In the genomic region with DNA sequence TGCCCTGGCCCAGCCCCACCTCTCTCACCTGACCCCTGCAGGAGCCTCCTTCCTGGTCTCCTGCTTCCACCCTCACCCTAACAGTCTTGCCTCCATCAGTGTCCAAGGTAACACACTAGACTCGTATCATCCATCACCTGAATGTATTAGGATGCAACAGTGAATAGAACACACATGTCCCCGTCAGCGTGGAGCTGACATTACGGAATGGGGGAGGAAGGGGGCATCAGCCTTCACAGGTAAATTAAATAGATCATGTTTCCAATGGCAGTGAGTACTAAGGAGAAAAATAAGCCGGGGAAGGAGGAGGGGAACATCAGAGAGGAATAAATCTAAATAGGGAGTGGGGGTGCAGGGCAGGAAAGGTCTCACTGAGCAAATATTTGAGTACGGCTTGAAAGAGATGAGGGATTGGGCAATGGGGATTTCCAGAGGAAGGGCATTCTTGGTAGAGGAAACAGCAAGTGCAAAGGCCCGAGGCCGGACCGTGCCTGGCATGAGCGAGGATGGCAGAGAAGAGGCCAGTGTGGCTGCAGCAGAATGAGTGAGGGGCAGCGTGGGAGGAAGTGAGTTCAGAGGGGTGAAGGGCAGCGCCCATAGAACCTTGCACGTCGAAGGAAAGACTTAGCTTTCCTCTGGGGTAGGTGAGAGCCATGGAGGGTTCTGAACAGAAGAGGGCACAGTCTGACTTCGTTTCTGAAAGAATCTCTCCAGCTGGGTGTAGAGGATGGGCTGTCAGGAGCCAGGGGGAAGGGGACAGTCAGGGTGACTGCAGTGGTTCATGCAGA, we compare ENCODE assay signal across 1 cellular context.
A peak's percentile ranks its signal among the peaks of the same experiment; 100 is the strongest.
TF ChIP-seq lines count a peak whose summit lies in the region.

No MANE protein-coding gene starts in this region.

TF ChIP-seq in HepG2, 621 proteins besides CTCF, POLR2A, EP300 and RAD21 (continued from another document and continues in another):
- TF ChIP-seq, protein P1, sequence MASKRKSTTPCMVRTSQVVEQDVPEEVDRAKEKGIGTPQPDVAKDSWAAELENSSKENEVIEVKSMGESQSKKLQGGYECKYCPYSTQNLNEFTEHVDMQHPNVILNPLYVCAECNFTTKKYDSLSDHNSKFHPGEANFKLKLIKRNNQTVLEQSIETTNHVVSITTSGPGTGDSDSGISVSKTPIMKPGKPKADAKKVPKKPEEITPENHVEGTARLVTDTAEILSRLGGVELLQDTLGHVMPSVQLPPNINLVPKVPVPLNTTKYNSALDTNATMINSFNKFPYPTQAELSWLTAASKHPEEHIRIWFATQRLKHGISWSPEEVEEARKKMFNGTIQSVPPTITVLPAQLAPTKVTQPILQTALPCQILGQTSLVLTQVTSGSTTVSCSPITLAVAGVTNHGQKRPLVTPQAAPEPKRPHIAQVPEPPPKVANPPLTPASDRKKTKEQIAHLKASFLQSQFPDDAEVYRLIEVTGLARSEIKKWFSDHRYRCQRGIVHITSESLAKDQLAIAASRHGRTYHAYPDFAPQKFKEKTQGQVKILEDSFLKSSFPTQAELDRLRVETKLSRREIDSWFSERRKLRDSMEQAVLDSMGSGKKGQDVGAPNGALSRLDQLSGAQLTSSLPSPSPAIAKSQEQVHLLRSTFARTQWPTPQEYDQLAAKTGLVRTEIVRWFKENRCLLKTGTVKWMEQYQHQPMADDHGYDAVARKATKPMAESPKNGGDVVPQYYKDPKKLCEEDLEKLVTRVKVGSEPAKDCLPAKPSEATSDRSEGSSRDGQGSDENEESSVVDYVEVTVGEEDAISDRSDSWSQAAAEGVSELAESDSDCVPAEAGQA (IDR thresholded peaks at IDR 0.05; ENCODE audit: low read depth): no peak
- TF ChIP-seq, protein P1 (CRISPR knock-in tag; IDR thresholded peaks at IDR 0.05; ENCODE audit: borderline replicate concordance): no peak
- TF ChIP-seq ZNF282 (IDR thresholded peaks at IDR 0.05; ENCODE audit: partially characterized antibody): no peak
- TF ChIP-seq, protein P2, sequence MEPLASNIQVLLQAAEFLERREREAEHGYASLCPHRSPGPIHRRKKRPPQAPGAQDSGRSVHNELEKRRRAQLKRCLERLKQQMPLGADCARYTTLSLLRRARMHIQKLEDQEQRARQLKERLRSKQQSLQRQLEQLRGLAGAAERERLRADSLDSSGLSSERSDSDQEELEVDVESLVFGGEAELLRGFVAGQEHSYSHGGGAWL (CRISPR knock-in tag; IDR thresholded peaks at IDR 0.05): 0 out of 2 replicates have a peak, but pooled peaks have one; percentile 51
- TF ChIP-seq, protein P3, sequence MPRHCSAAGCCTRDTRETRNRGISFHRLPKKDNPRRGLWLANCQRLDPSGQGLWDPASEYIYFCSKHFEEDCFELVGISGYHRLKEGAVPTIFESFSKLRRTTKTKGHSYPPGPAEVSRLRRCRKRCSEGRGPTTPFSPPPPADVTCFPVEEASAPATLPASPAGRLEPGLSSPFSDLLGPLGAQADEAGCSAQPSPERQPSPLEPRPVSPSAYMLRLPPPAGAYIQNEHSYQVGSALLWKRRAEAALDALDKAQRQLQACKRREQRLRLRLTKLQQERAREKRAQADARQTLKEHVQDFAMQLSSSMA (CRISPR knock-in tag; IDR thresholded peaks at IDR 0.05): no peak
- peak; percentile 89 for TF ChIP-seq ARHGAP35 (CRISPR knock-in tag; IDR thresholded peaks at IDR 0.05; ENCODE audit: borderline replicate concordance)
- TF ChIP-seq, protein P4, sequence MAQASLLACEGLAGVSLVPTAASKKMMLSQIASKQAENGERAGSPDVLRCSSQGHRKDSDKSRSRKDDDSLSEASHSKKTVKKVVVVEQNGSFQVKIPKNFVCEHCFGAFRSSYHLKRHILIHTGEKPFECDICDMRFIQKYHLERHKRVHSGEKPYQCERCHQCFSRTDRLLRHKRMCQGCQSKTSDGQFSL (CRISPR knock-in tag; IDR thresholded peaks at IDR 0.05): peak; percentile 99
- TF ChIP-seq ZNF619 (CRISPR knock-in tag; IDR thresholded peaks at IDR 0.05): peak; percentile 91
- TF ChIP-seq SIN3B (IDR thresholded peaks at IDR 0.05; ENCODE audit: low read length): 0 out of 2 replicates have a peak, but pooled peaks have one; percentile 26
- TF ChIP-seq HNRNPK (IDR thresholded peaks at IDR 0.05; ENCODE audit: low read depth, low read length, poor library complexity, severe bottlenecking): no peak
- peak; percentile 84; the same call in 1 of the 2 replicates for TF ChIP-seq ZNF546 (CRISPR knock-in tag; conservative IDR thresholded peaks at IDR 0.05)
- TF ChIP-seq ZNF562 (CRISPR knock-in tag; IDR thresholded peaks at IDR 0.05; ENCODE audit: borderline replicate concordance): no peak
- TF ChIP-seq ZNF251 (CRISPR knock-in tag; IDR thresholded peaks at IDR 0.05): peak; percentile 84; the same call in 1 of the 2 replicates
- TF ChIP-seq ZNF33B (CRISPR knock-in tag; IDR thresholded peaks at IDR 0.05): peak; percentile 83; the same call in 1 of the 2 replicates
- TF ChIP-seq BRCA1 (CRISPR knock-in tag; IDR thresholded peaks at IDR 0.05): peak; percentile 65; the same call in 1 of the 2 replicates
- peak; percentile 100 for TF ChIP-seq ZMYM3 (CRISPR knock-in tag; IDR thresholded peaks at IDR 0.05)
- TF ChIP-seq ZNF616 (CRISPR knock-in tag; IDR thresholded peaks at IDR 0.05; ENCODE audit: low read depth): no peak
- TF ChIP-seq RFXAP (CRISPR knock-in tag; IDR thresholded peaks at IDR 0.05; ENCODE audit: borderline replicate concordance): peak; percentile 19; the same call in 1 of the 2 replicates
- TF ChIP-seq ZEB1 (IDR thresholded peaks at IDR 0.05; ENCODE audit: insufficient replicate concordance, low read depth): peak; percentile 98
- TF ChIP-seq ATM (IDR thresholded peaks at IDR 0.05; ENCODE audit: borderline replicate concordance): no peak
- no peak for TF ChIP-seq SRSF4 (IDR thresholded peaks at IDR 0.05; ENCODE audit: low read depth, low read length, poor library complexity, severe bottlenecking)
- TF ChIP-seq, protein P5, sequence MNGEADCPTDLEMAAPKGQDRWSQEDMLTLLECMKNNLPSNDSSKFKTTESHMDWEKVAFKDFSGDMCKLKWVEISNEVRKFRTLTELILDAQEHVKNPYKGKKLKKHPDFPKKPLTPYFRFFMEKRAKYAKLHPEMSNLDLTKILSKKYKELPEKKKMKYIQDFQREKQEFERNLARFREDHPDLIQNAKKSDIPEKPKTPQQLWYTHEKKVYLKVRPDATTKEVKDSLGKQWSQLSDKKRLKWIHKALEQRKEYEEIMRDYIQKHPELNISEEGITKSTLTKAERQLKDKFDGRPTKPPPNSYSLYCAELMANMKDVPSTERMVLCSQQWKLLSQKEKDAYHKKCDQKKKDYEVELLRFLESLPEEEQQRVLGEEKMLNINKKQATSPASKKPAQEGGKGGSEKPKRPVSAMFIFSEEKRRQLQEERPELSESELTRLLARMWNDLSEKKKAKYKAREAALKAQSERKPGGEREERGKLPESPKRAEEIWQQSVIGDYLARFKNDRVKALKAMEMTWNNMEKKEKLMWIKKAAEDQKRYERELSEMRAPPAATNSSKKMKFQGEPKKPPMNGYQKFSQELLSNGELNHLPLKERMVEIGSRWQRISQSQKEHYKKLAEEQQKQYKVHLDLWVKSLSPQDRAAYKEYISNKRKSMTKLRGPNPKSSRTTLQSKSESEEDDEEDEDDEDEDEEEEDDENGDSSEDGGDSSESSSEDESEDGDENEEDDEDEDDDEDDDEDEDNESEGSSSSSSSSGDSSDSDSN (CRISPR knock-in tag; IDR thresholded peaks at IDR 0.05): peak; percentile 89
- peak; percentile 67; the same call in 1 of the 2 replicates for TF ChIP-seq ZNF629 (CRISPR knock-in tag; conservative IDR thresholded peaks at IDR 0.05)
- TF ChIP-seq JARID2 (CRISPR knock-in tag; IDR thresholded peaks at IDR 0.05; ENCODE audit: insufficient replicate concordance): no peak
- peak; percentile 96; the same call in 1 of the 2 replicates for TF ChIP-seq ZNF615 (CRISPR knock-in tag; IDR thresholded peaks at IDR 0.05; ENCODE audit: borderline replicate concordance)
- TF ChIP-seq ZNF446 (CRISPR knock-in tag; IDR thresholded peaks at IDR 0.05): no peak
- peak; percentile 80; the same call in 1 of the 2 replicates for TF ChIP-seq ZBTB1 (CRISPR knock-in tag; IDR thresholded peaks at IDR 0.05; ENCODE audit: borderline replicate concordance)
- TF ChIP-seq CC2D1A (CRISPR knock-in tag; IDR thresholded peaks at IDR 0.05): no peak; the same call in 1 of the 2 replicates
- TF ChIP-seq TCF12 (IDR thresholded peaks at IDR 0.05): no peak
- TF ChIP-seq TCF12 (CRISPR knock-in tag; IDR thresholded peaks at IDR 0.05): peak; percentile 99
- TF ChIP-seq NFKB2 (CRISPR knock-in tag; IDR thresholded peaks at IDR 0.05; ENCODE audit: borderline replicate concordance): no peak; the same call in 1 of the 2 replicates
- TF ChIP-seq, protein P6, sequence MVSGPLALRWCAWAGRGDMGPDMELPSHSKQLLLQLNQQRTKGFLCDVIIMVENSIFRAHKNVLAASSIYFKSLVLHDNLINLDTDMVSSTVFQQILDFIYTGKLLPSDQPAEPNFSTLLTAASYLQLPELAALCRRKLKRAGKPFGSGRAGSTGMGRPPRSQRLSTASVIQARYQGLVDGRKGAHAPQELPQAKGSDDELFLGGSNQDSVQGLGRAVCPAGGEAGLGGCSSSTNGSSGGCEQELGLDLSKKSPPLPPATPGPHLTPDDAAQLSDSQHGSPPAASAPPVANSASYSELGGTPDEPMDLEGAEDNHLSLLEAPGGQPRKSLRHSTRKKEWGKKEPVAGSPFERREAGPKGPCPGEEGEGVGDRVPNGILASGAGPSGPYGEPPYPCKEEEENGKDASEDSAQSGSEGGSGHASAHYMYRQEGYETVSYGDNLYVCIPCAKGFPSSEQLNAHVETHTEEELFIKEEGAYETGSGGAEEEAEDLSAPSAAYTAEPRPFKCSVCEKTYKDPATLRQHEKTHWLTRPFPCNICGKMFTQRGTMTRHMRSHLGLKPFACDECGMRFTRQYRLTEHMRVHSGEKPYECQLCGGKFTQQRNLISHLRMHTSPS (CRISPR knock-in tag; IDR thresholded peaks at IDR 0.05; ENCODE audit: low read depth): peak; percentile 100
- TF ChIP-seq, protein P7, sequence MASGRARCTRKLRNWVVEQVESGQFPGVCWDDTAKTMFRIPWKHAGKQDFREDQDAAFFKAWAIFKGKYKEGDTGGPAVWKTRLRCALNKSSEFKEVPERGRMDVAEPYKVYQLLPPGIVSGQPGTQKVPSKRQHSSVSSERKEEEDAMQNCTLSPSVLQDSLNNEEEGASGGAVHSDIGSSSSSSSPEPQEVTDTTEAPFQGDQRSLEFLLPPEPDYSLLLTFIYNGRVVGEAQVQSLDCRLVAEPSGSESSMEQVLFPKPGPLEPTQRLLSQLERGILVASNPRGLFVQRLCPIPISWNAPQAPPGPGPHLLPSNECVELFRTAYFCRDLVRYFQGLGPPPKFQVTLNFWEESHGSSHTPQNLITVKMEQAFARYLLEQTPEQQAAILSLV (CRISPR knock-in tag; IDR thresholded peaks at IDR 0.05; ENCODE audit: borderline replicate concordance): no peak; the same call in 1 of the 2 replicates
- TF ChIP-seq KLF15 (CRISPR knock-in tag; IDR thresholded peaks at IDR 0.05; ENCODE audit: borderline replicate concordance): peak; percentile 77; the same call in 1 of the 2 replicates
- TF ChIP-seq HNRNPLL (IDR thresholded peaks at IDR 0.05; ENCODE audit: low read depth, low read length, poor library complexity, severe bottlenecking): no peak
- TF ChIP-seq, protein P8, sequence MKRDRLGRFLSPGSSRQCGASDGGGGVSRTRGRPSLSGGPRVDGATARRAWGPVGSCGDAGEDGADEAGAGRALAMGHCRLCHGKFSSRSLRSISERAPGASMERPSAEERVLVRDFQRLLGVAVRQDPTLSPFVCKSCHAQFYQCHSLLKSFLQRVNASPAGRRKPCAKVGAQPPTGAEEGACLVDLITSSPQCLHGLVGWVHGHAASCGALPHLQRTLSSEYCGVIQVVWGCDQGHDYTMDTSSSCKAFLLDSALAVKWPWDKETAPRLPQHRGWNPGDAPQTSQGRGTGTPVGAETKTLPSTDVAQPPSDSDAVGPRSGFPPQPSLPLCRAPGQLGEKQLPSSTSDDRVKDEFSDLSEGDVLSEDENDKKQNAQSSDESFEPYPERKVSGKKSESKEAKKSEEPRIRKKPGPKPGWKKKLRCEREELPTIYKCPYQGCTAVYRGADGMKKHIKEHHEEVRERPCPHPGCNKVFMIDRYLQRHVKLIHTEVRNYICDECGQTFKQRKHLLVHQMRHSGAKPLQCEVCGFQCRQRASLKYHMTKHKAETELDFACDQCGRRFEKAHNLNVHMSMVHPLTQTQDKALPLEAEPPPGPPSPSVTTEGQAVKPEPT (CRISPR knock-in tag; IDR thresholded peaks at IDR 0.05; ENCODE audit: low read depth): 0 out of 2 replicates have a peak, but pooled peaks have one; percentile 82
- TF ChIP-seq ZNF326 (CRISPR knock-in tag; IDR thresholded peaks at IDR 0.05; ENCODE audit: borderline replicate concordance): no peak
- TF ChIP-seq, protein P9, sequence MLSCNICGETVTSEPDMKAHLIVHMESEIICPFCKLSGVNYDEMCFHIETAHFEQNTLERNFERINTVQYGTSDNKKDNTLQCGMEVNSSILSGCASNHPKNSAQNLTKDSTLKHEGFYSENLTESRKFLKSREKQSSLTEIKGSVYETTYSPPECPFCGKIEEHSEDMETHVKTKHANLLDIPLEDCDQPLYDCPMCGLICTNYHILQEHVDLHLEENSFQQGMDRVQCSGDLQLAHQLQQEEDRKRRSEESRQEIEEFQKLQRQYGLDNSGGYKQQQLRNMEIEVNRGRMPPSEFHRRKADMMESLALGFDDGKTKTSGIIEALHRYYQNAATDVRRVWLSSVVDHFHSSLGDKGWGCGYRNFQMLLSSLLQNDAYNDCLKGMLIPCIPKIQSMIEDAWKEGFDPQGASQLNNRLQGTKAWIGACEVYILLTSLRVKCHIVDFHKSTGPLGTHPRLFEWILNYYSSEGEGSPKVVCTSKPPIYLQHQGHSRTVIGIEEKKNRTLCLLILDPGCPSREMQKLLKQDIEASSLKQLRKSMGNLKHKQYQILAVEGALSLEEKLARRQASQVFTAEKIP (CRISPR knock-in tag; IDR thresholded peaks at IDR 0.05; ENCODE audit: borderline replicate concordance): no peak
- TF ChIP-seq SRSF1 (optimal IDR thresholded peaks at IDR 0.05; ENCODE audit: low read depth, low read length): no peak
- TF ChIP-seq ZMYM4 (CRISPR knock-in tag; IDR thresholded peaks at IDR 0.05): peak; percentile 53; the same call in 1 of the 2 replicates
- TF ChIP-seq CEBPG (CRISPR knock-in tag; IDR thresholded peaks at IDR 0.05): peak; percentile 99
- TF ChIP-seq ZNF780A (CRISPR knock-in tag; IDR thresholded peaks at IDR 0.05): peak; percentile 94; the same call in 1 of the 2 replicates
- TF ChIP-seq ZNF549 (CRISPR knock-in tag; IDR thresholded peaks at IDR 0.05): no peak
- no peak; the same call in 1 of the 2 replicates for TF ChIP-seq SPEN (CRISPR knock-in tag; IDR thresholded peaks at IDR 0.05; ENCODE audit: low read depth)
